10 cellular contexts compared by ENCODE assay signal in the genomic region with DNA sequence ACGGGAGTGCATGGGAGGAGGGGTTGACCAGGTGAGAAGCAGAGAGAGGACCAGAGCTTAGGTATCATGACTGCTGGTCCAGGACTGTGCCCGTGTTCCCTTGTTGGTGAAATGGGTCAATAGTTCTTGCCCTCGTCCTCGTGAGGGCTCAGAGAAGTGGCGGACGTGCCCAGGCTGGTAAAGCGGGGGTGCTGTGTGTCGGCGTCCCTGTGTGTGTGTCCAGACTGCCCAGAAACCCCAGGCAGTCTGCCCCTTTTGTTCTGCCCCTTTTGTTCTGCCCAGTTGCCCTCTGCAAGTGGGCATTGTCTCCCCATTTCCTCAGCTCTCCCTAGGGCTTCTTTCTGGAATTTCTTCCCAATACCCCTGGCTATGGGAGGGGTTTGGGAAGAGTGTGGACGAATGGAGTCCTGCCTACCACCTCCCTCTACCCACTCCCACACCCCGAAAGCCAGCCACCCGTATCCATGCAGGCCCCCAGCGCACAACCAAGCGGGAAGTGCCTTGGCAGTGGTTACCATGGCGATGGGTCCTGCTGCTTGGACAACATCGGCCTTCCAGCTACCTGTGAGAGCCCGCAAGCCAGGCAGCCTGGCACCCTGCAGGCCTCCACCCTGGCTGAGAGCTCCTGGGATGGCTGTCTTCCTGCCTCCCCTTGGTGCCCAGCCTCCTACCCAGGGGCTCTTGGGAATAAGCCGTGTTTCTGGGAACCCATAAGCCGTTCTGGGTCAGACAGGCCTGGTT. TPM values are rescaled to one million over a fixed set of nuclear protein-coding genes. Genes with fewer than 3 reads are reported as not detected.
A peak's percentile ranks its signal among the peaks of the same experiment; 100 is the strongest.
DNase-seq lines count a peak whose midpoint lies in the region; ATAC-seq and TF ChIP-seq lines count a peak whose summit lies in the region.
"Had no signal": no experiment of that assay in that cellular context is flagged by ENCODE, and none has a peak within 500 bp of the region (broad histone marks: within the 10 kb centered on the region; RNA-seq: fewer than 3 reads in every experiment).

No MANE protein-coding gene starts in this region.

- no peaks in the 10 kb centered on the region for H3K79me1 ChIP-seq in neuronal stem cell (ENCODE audit: low read depth, low read length)

- no peak overlapping the region for H3K4me3 ChIP-seq in neuronal stem cell (ENCODE audit: low read length in 2 of 2)
- H3K4me3 ChIP-seq in MM.1S (ENCODE audit: low read length), result no peak overlapping the region

- peak overlapping the region; percentile 14 for H2BK120ac ChIP-seq in neuronal stem cell (ENCODE audit: low read depth, low read length)

- H3K27me3 ChIP-seq in neuronal stem cell (ENCODE audit: control insufficient read depth in 3 of 3, insufficient read depth in 3 of 3, low read depth in 1 of 3, low read length in 3 of 3) (no peaks in the 10 kb centered on the region), MM.1S (replicated peaks; ENCODE audit: insufficient read depth, low read length) (no peaks in the 10 kb centered on the region)

- H3F3A ChIP-seq in MM.1S (ENCODE audit: insufficient read depth, low read length), result no peaks in the 10 kb centered on the region

- no peaks in the 10 kb centered on the region for H3K9me3 ChIP-seq in neuronal stem cell (replicated peaks in 1 of 2; ENCODE audit: control insufficient read depth in 2 of 2, insufficient read depth in 1 of 2, low read depth in 1 of 2, low read length in 2 of 2)
- H3K9me3 ChIP-seq in MM.1S (replicated peaks; ENCODE audit: insufficient read depth, low read length), result no peaks in the 10 kb centered on the region

- peak overlapping the region; percentile 18 for H2BK5ac ChIP-seq in neuronal stem cell (ENCODE audit: low read length)

- no CpG with 5 or more reads among the region's 19 CpGs for WGBS in neuronal stem cell (ENCODE audit: extremely low coverage in 2 of 2, insufficient read length in 2 of 2, insufficient replicate concordance in 1 of 2), 2 donors

- no peaks in the 10 kb centered on the region for H3K79me2 ChIP-seq in MM.1S (ENCODE audit: low read length)

- H3K9me2 ChIP-seq in MM.1S (replicated peaks; ENCODE audit: insufficient read depth, low read length), result no peaks in the 10 kb centered on the region

- H4K91ac ChIP-seq in neuronal stem cell (ENCODE audit: low read depth, low read length, poor library complexity), result no peak overlapping the region

- no peak overlapping the region for H2AFZ ChIP-seq in neuronal stem cell (ENCODE audit: low read length)
- H2AFZ ChIP-seq in MM.1S (ENCODE audit: low read length), result no peak overlapping the region

- H2BK15ac ChIP-seq in neuronal stem cell (ENCODE audit: low read length), result peak overlapping the region; percentile 95

- no peak overlapping the region for H3K23ac ChIP-seq in neuronal stem cell (ENCODE audit: low read depth, low read length, poor library complexity)

- H2BK12ac ChIP-seq in neuronal stem cell (ENCODE audit: low read length), result peak overlapping the region; percentile 92

- DNase-seq in COLO668 (lab: John Stamatoyannopoulos, UW; ENCODE audit: unreplicated experiment) (peak; percentile 64), NCI-H1417 treated with DMSO at 0.1 percent for 48 hours (lab: John Stamatoyannopoulos, UW) (peak; percentile 47), ecto neural progenitor cell (ENCODE audit: low spot score) (peak; percentile 68), neuronal stem cell (ENCODE audit: low spot score) (peak; percentile 36), MM.1S (no peak)
- DNase-seq: activated naive CD8-positive, alpha-beta T cell treated with anti-CD3 and anti-CD28 coated beads for 36 hours; NCI-H2107 had no signal

- H3K4me2 ChIP-seq in neuronal stem cell (ENCODE audit: insufficient read depth, low read length, poor library complexity, severe bottlenecking), result no peak overlapping the region
- no peak overlapping the region for H3K4me2 ChIP-seq in MM.1S (ENCODE audit: low read depth, low read length)

- H3K9ac ChIP-seq in neuronal stem cell (ENCODE audit: low read depth, low read length, poor library complexity) (no peak overlapping the region), MM.1S (ENCODE audit: low read length) (no peak overlapping the region)

- H4K8ac ChIP-seq in neuronal stem cell (ENCODE audit: low read depth, low read length), result no peak overlapping the region

- H4K20me1 ChIP-seq in MM.1S (ENCODE audit: insufficient read depth, low read length), result no peaks in the 10 kb centered on the region

- TF ChIP-seq CTCF in MM.1S (IDR thresholded peaks at IDR 0.05; ENCODE audit: low read length), result no peak

- H3K14ac ChIP-seq in neuronal stem cell (ENCODE audit: low read length), result no peak overlapping the region

- H3K27ac ChIP-seq in neuronal stem cell (replicated peaks; ENCODE audit: low read length) (no peak overlapping the region), MM.1S (ENCODE audit: low read length) (no peak overlapping the region)

- H3K18ac ChIP-seq in neuronal stem cell (ENCODE audit: low read length), result peak overlapping the region; percentile 88

- ATAC-seq in HG03439 (IDR thresholded peaks at IDR 0.05; ENCODE audit: unreplicated experiment), result no peak
- no peak for ATAC-seq in GM18502 (IDR thresholded peaks at IDR 0.05; ENCODE audit: poor library complexity, unreplicated experiment)
- no peak for ATAC-seq in HG03520 (IDR thresholded peaks at IDR 0.05; ENCODE audit: unreplicated experiment)

- H3K4ac ChIP-seq in neuronal stem cell (ENCODE audit: low read length), result no peak overlapping the region

- H3K4me1 ChIP-seq in neuronal stem cell (ENCODE audit: control insufficient read depth in 2 of 2, insufficient read depth in 1 of 2, low read depth in 1 of 2, low read length in 2 of 2), result peaks cover 11 to 31% of the 10 kb centered on the region in 2 donors
- H3K4me1 ChIP-seq in MM.1S (ENCODE audit: low read length), result no peaks in the 10 kb centered on the region

- H2AK5ac ChIP-seq in neuronal stem cell (ENCODE audit: low read depth, low read length), result peak overlapping the region; percentile 87

- H3K36me3 ChIP-seq in neuronal stem cell (replicated peaks in 1 of 2; ENCODE audit: control insufficient read depth in 2 of 2, insufficient read depth in 2 of 2, low read length in 2 of 2) (no peaks in the 10 kb centered on the region), MM.1S (replicated peaks; ENCODE audit: insufficient read depth, low read length) (no peaks in the 10 kb centered on the region)

RNA-seq across cellular contexts. Expression of a gene that starts 34.7 kb away (rescaled TPM):
- 0.82 TPM for polyA plus RNA-seq in neuronal stem cell (2013, experiment 1 of 2)
- 0.90 TPM for polyA plus RNA-seq in neuronal stem cell (2013, experiment 2 of 2)

RNA-seq across cellular contexts. Expression of a gene that starts 40.6 kb away (rescaled TPM):
- polyA plus RNA-seq in neuronal stem cell (2013, experiment 1 of 2), result not detected
- polyA plus RNA-seq in neuronal stem cell (2013, experiment 2 of 2), result not detected

RNA-seq across cellular contexts. Expression of a gene that starts 58.9 kb away (rescaled TPM):
- polyA plus RNA-seq in neuronal stem cell (2013, experiment 1 of 2), result 0.32 TPM
- 0.46 TPM for polyA plus RNA-seq in neuronal stem cell (2013, experiment 2 of 2)
